ENCODE assay signal across 8 cellular contexts in the genomic region with DNA sequence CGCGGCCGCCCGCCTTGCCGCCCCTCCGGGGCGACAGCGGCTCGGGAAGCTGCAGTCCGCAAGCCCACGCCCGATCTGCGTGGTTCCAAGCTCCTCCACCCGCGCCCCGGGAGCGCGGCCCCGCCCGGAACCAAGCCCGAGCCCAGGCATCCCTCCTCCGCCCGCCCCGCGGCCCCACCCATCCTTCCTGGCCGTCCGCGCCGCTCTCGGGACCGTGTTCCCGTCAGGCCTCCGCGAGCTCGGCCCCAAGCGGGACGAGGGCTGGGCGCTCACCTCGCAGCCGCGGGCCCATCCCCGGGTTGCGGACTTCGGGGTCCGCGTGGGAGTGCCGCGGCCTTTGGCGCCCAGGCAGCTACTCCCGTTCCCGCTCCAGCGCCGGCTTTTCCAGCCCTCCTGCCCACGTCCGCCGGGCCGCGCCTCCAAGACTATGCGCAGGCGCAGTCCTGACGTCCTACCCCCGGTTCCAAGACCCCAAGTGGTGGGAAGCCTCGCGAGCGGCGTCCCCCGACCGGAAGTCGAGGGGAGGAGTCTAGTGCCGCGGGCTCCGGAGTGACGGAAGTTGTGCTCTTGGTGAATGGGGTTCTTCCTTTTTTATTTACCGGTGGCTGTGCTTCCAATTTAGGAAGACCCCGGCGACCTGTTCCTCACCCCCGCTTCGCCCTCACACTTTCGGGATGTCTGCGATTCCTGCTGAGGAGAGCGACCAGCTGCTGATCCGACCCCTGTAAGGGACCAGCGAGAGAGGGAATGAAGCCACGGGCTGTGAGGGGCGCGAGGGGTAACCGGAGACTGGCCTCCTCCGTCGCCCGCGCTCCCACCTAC. TPM values are rescaled to one million over a fixed set of nuclear protein-coding genes. Genes with fewer than 3 reads are reported as not detected.
A peak's percentile ranks its signal among the peaks of the same experiment; 100 is the strongest.
DNase-seq lines count a peak whose midpoint lies in the region; ATAC-seq and TF ChIP-seq lines count a peak whose summit lies in the region.

Gene CPSF3 (plus strand): TSS at position 555 of the 822 bp plus-strand sequence. CDS start 120 bp downstream, at position 675.
Gene ITGB1BP1 (minus strand): TSS at position 429 of the 822 bp plus-strand sequence. CDS start 4,831 bp downstream, outside the sequence.

- WGBS in testis, 2 donors, result 0% methylated on average over 19 to 27 of the region's 91 CpGs

- intact Hi-C loops in testis (cut with DNase I; ENCODE audit: low total_unique reads), result no loop called here

- no peaks in the 10 kb centered on the region for H3K9me3 Mint-ChIP-seq in activated naive CD4-positive, alpha-beta T cell treated with anti-CD3 and anti-CD28 coated beads, Interleukin-2, amount 50 U/mL, for 72 hours

- H3K9me3 ChIP-seq in testis, result no peaks in the 10 kb centered on the region

- TF ChIP-seq POLR2A in testis (IDR thresholded peaks at IDR 0.05), result no peak

- peak within 1 kb of the TSS in 1 of 2 donors; percentile 99 for H3K27ac Mint-ChIP-seq in activated naive CD4-positive, alpha-beta T cell treated with anti-CD3 and anti-CD28 coated beads, Interleukin-2, amount 50 U/mL, for 72 hours

- peak within 1 kb of the TSS; percentile 78 for H3K4me3 ChIP-seq in GM08714 (ENCODE audit: low read length)
- H3K4me3 ChIP-seq in testis, result peak within 1 kb of the TSS; percentile 80 to 94

- H3K4me1 ChIP-seq in testis, result peaks cover 5% of the 10 kb centered on the region

- TF ChIP-seq CTCF in omental fat pad (IDR thresholded peaks at IDR 0.05), result no peak
- peak in 2 of 3 experiments; percentile 5 for TF ChIP-seq CTCF in testis (IDR thresholded peaks at IDR 0.05)

- peaks cover 21 to 22% of the 10 kb centered on the region in 2 donors for H3K36me3 Mint-ChIP-seq in activated naive CD4-positive, alpha-beta T cell treated with anti-CD3 and anti-CD28 coated beads, Interleukin-2, amount 50 U/mL, for 72 hours

- H3K27ac ChIP-seq in testis, result peak within 1 kb of the TSS; percentile 88 to 94

- peak; percentile 93 for DNase-seq in NCI-H1092 treated with DMSO at 0.1 percent for 48 hours (lab: John Stamatoyannopoulos, UW)
- peak; percentile 92 for DNase-seq in SKM-1 (lab: John Stamatoyannopoulos, UW; ENCODE audit: unreplicated experiment)
- DNase-seq in activated naive CD4-positive, alpha-beta T cell treated with anti-CD3 and anti-CD28 coated beads, Interleukin-2, amount 50 U/mL, for 72 hours (ENCODE audit: low spot score in 2 of 2), result peak; percentile 95 to 97
- DNase-seq in glomerular endothelial cell (ENCODE audit: extremely low read depth, low read depth, low spot score), result peak; percentile 80
- DNase-seq in omental fat pad (ENCODE audit: low spot score), result peak; percentile 83
- peak; percentile 97 for DNase-seq in testis

- no peaks in the 10 kb centered on the region for H3K36me3 ChIP-seq in testis (ENCODE audit: low read depth, missing control alignments)

- no peaks in the 10 kb centered on the region for H3K27me3 ChIP-seq in testis

- ATAC-seq in HG02610 (IDR thresholded peaks at IDR 0.05; ENCODE audit: unreplicated experiment) (peak; percentile 86), omental fat pad (ENCODE audit: low FRiP score) (peak; percentile 98)
- ATAC-seq in activated naive CD4-positive, alpha-beta T cell treated with anti-CD3 and anti-CD28 coated beads, Interleukin-2, amount 50 U/mL, for 72 hours, result peak; percentile 87 to 92

RNA-seq across cellular contexts. Expression of gene CPSF3, which starts in this region (rescaled TPM):
- 10 to 100 TPM; 55.8 to 63.3 TPM for total RNA-seq in activated naive CD4-positive, alpha-beta T cell treated with anti-CD3 and anti-CD28 coated beads, Interleukin-2, amount 50 U/mL, for 72 hours
- total RNA-seq in glomerular endothelial cell (29.1 and 44.6 TPM in 2 replicates), omental fat pad (10 to 100 TPM; 17.9 to 24.4 (median 20.7) TPM), testis (10 to 100 TPM; 54.4 to 72.3 TPM)
- polyA plus RNA-seq in testis (ENCODE audit: insufficient read depth, low read depth, low replicate concordance), result 112 TPM

RNA-seq across cellular contexts. Expression of gene ITGB1BP1, which starts in this region (rescaled TPM):
- total RNA-seq in activated naive CD4-positive, alpha-beta T cell treated with anti-CD3 and anti-CD28 coated beads, Interleukin-2, amount 50 U/mL, for 72 hours, result 100 to 1,000 TPM; 101 to 173 TPM
- total RNA-seq in glomerular endothelial cell (50.3 and 54.1 TPM in 2 replicates), omental fat pad (100 to 1,000 TPM in 3 of 4 donors, 10 to 100 TPM in 1; 92.2 to 183 (median 143) TPM), testis (10 to 100 TPM; 31.3 to 38.1 TPM)
- 45.6 TPM for polyA plus RNA-seq in testis (ENCODE audit: insufficient read depth, low read depth, low replicate concordance)

Comparison
In these comparisons a context has a peak if more than half of its experiments do, and no peak if none do; other contexts are left out.
1. Peak in every context shown above with its lines: DNase-seq, ATAC-seq, H3K4me3 ChIP-seq and H3K27ac ChIP-seq.
2. CTCF ChIP-seq: peak in testis (2 of 3); none in omental fat pad (0 of 3).